1 cellular context compared by ENCODE assay signal in genomic region chr18:35619468-35619867, GRCh38.
TF ChIP-seq lines count a peak whose summit lies in the region.

No MANE protein-coding gene starts in this region.

TF ChIP-seq in endothelial cell of umbilical vein, 7 proteins besides CTCF, POLR2A, EP300 and RAD21 (continued from another document):
- no peak for TF ChIP-seq GATA2 (IDR thresholded peaks at IDR 0.05; ENCODE audit: insufficient read depth, insufficient read length, low read depth, low read length)
- no peak for TF ChIP-seq MYC (IDR thresholded peaks at IDR 0.05; ENCODE audit: low read depth, low read length)
TF ChIP-seq in endothelial cell of umbilical vein: peak in this region for 0.
